24 cellular contexts compared by ENCODE assay signal in the genomic region with DNA sequence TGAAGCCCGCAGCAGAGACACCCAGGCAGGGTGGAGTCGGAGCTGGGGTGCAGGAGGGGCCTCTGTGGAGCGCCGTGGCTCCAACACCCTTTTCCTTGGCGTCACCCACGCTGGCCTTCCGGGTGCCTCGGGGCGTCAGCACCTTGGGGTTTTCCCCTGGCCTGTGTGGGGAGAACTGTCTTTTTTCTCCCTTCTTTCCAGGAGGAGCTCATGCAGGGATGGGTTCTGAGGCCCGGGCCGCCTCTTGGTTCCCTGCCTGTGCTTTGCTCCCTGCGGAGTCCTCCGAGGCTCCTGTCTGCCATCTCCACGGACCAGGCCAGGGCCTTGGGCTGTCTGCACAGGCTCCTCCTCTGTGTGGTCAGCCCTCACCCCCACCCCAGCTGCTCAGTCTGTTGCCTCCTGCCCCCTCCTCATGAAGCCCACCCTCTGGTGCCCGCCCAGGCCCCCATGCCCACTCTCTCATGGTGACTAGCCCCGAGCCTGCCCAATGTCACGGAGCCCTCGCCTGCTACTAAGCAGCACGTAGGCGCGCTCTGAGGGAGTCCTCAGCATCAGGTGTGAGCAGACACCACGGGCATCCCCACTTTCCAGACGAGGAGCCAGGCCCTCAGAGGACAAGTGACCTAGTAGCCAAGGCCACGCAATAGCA. TPM values are rescaled to one million over a fixed set of nuclear protein-coding genes. Genes with fewer than 3 reads are reported as not detected.
DNase-seq lines count a peak whose midpoint lies in the region; ATAC-seq and TF ChIP-seq lines count a peak whose summit lies in the region.
"Had no signal": no experiment of that assay in that cellular context is flagged by ENCODE, and none has a peak within 500 bp of the region (broad histone marks: within the 10 kb centered on the region; RNA-seq: fewer than 3 reads in every experiment).

No MANE protein-coding gene starts in this region.

- peaks cover 15% of the 10 kb centered on the region for H3K4me1 ChIP-seq in foreskin keratinocyte
- peaks cover 9 to 27% (median 16%) of the 10 kb centered on the region in 6 donors for H3K4me1 ChIP-seq in spleen
- peaks cover 15% of the 10 kb centered on the region for H3K4me1 ChIP-seq in body of pancreas
- H3K4me1 ChIP-seq: BE2C had no signal

- peak overlapping the region; percentile 14 for H3K27ac Mint-ChIP-seq in activated naive CD4-positive, alpha-beta T cell treated with anti-CD3 and anti-CD28 coated beads, Interleukin-2, amount 10 ng/mL, durations not matched to agents 7 days and 5 days
- no peak overlapping the region for H3K27ac Mint-ChIP-seq in activated naive CD4-positive, alpha-beta T cell treated with anti-CD3 and anti-CD28 coated beads, Interleukin-2, amount 50 U/mL, for 72 hours
- H3K27ac Mint-ChIP-seq: CD8-positive, alpha-beta T cell; IgD-negative memory B cell had no signal

- intact Hi-C loops in spleen (cut with DNase I; ENCODE audit: low total_unique reads): no loop called here
- intact Hi-C loops in body of pancreas (cut with DNase I): no loop called here

- ATAC-seq in activated naive CD4-positive, alpha-beta T cell treated with anti-CD3 and anti-CD28 coated beads, Interleukin-2, amount 50 U/mL, for 72 hours: no peak
- ATAC-seq in foreskin keratinocyte: peak; percentile 63
- no peak for ATAC-seq in body of pancreas
- ATAC-seq: CD8-positive, alpha-beta T cell; GM12878; Panc1 had no signal

- TF ChIP-seq POLR2A in spleen (IDR thresholded peaks at IDR 0.05): no peak
- TF ChIP-seq POLR2A in body of pancreas (IDR thresholded peaks at IDR 0.05): no peak

- no peak overlapping the region for H3K4me3 Mint-ChIP-seq in activated naive CD4-positive, alpha-beta T cell treated with anti-CD3 and anti-CD28 coated beads, Interleukin-2, amount 10 ng/mL, durations not matched to agents 7 days and 5 days
- H3K4me3 Mint-ChIP-seq: CD8-positive, alpha-beta T cell; IgD-negative memory B cell had no signal

- H3K9me3 ChIP-seq in WERI-Rb-1 (ENCODE audit: severe bottlenecking) (no peaks in the 10 kb centered on the region), spleen (no peaks in the 10 kb centered on the region), body of pancreas (no peaks in the 10 kb centered on the region)
- H3K9me3 ChIP-seq: BE2C had no signal

- H3K36me3 ChIP-seq in WERI-Rb-1: peaks cover 20% of the 10 kb centered on the region
- H3K36me3 ChIP-seq in spleen: peaks cover 0 to 74% (median 22%) of the 10 kb centered on the region in 6 donors
- H3K36me3 ChIP-seq in body of pancreas (replicated peaks in 1 of 2; ENCODE audit: insufficient read depth in 1 of 2, low read depth in 2 of 2): no peaks in the 10 kb centered on the region

- no peaks in the 10 kb centered on the region for H3K27me3 ChIP-seq in WERI-Rb-1 (ENCODE audit: insufficient read depth, low read depth, severe bottlenecking)
- no peaks in the 10 kb centered on the region for H3K27me3 ChIP-seq in foreskin keratinocyte
- no peaks in the 10 kb centered on the region for H3K27me3 ChIP-seq in spleen (replicated peaks in 1 of 7)
- no peaks in the 10 kb centered on the region for H3K27me3 ChIP-seq in body of pancreas
- H3K27me3 ChIP-seq: BE2C had no signal

- peaks cover 3% of the 10 kb centered on the region for H3K36me3 Mint-ChIP-seq in activated naive CD4-positive, alpha-beta T cell treated with anti-CD3 and anti-CD28 coated beads, Interleukin-2, amount 10 ng/mL, durations not matched to agents 7 days and 5 days
- H3K36me3 Mint-ChIP-seq in activated naive CD4-positive, alpha-beta T cell treated with anti-CD3 and anti-CD28 coated beads, Interleukin-2, amount 50 U/mL, for 72 hours: no peaks in the 10 kb centered on the region

- H3K4me3 ChIP-seq in WERI-Rb-1 (ENCODE audit: low read depth, low read length) (no peak overlapping the region), spleen (no peak overlapping the region), body of pancreas (no peak overlapping the region)
- H3K4me3 ChIP-seq: GM12878, GM23248 had no signal

- peaks cover 17% of the 10 kb centered on the region for H3K4me1 Mint-ChIP-seq in activated naive CD4-positive, alpha-beta T cell treated with anti-CD3 and anti-CD28 coated beads, Interleukin-2, amount 10 ng/mL, durations not matched to agents 7 days and 5 days

- no peak for TF ChIP-seq CTCF in WERI-Rb-1 (IDR thresholded peaks at IDR 0.05; ENCODE audit: low read depth, low read length)
- no peak for TF ChIP-seq CTCF in foreskin keratinocyte (conservative IDR thresholded peaks at IDR 0.05)
- TF ChIP-seq CTCF in spleen (IDR thresholded peaks at IDR 0.05 in 8 of 11, conservative IDR thresholded peaks at IDR 0.05 in 3 of 11): no peak
- TF ChIP-seq CTCF in body of pancreas (IDR thresholded peaks at IDR 0.05): no peak

- peak overlapping the region; percentile 78 for H3K27ac ChIP-seq in WERI-Rb-1
- H3K27ac ChIP-seq in foreskin keratinocyte: peak overlapping the region; percentile 90
- no peak overlapping the region for H3K27ac ChIP-seq in spleen
- H3K27ac ChIP-seq in body of pancreas: no peak overlapping the region
- H3K27ac ChIP-seq: GM23248 had no signal

- CTCF ChIA-PET in activated naive CD4-positive, alpha-beta T cell treated with anti-CD3 and anti-CD28 coated beads, Interleukin-2, amount 10 ng/mL, durations not matched to agents 7 days and 5 days (lab: Charles Lee): interaction anchor here (0.9 to 1.6 kb wide), 2 partner anchors 149 to 150 kb away, joined by 3 read pairs; no protein-coding TSS in a partner anchor

- H3K9me3 Mint-ChIP-seq in activated naive CD4-positive, alpha-beta T cell treated with anti-CD3 and anti-CD28 coated beads, Interleukin-2, amount 10 ng/mL, durations not matched to agents 7 days and 5 days: no peaks in the 10 kb centered on the region
- no peaks in the 10 kb centered on the region for H3K9me3 Mint-ChIP-seq in activated naive CD4-positive, alpha-beta T cell treated with anti-CD3 and anti-CD28 coated beads, Interleukin-2, amount 50 U/mL, for 72 hours
- H3K9me3 Mint-ChIP-seq: CD8-positive, alpha-beta T cell; IgD-negative memory B cell had no signal

- no peaks in the 10 kb centered on the region for H3K27me3 Mint-ChIP-seq in activated naive CD4-positive, alpha-beta T cell treated with anti-CD3 and anti-CD28 coated beads, Interleukin-2, amount 10 ng/mL, durations not matched to agents 7 days and 5 days
- H3K27me3 Mint-ChIP-seq: IgD-negative memory B cell had no signal

- WGBS in spleen, 5 donors: 91 to 97% (median 95%) methylated on average over 15 to 24 of the region's 24 CpGs
- 89 to 91% methylated on average over 18 to 23 of the region's 24 CpGs for WGBS in body of pancreas, 2 donors

- no peak for DNase-seq in activated naive CD4-positive, alpha-beta T cell treated with anti-CD3 and anti-CD28 coated beads, Interleukin-2, amount 10 ng/mL, durations not matched to agents 7 days and 5 days
- DNase-seq in activated naive CD4-positive, alpha-beta T cell treated with anti-CD3 and anti-CD28 coated beads, Interleukin-2, amount 50 U/mL, for 72 hours (ENCODE audit: low spot score in 2 of 2): no peak
- no peak for DNase-seq in WERI-Rb-1
- peak in 1 of 2 donors; percentile 51 for DNase-seq in foreskin keratinocyte
- DNase-seq in spleen: peak; percentile 67
- no peak for DNase-seq in SK-N-DZ (ENCODE audit: low spot score)
- DNase-seq in COLO829 (ENCODE audit: low spot score): no peak
- no peak for DNase-seq in body of pancreas
- DNase-seq: 8988T; BE2C; CD8-positive, alpha-beta T cell; DMS53; EL; GM23248; Kasumi-1; NCI-H1092 treated with DMSO at 0.1 percent for 48 hours; NCI-H146; NCI-H2029 treated with DMSO at 0.1 percent for 48 hours; NCI-H2171 had no signal

RNA-seq across cellular contexts. Expression of a gene that starts 5.0 kb away (rescaled TPM):
- 10 to 100 TPM; 20.2 to 33.9 TPM for total RNA-seq in activated naive CD4-positive, alpha-beta T cell treated with anti-CD3 and anti-CD28 coated beads, Interleukin-2, amount 50 U/mL, for 72 hours
- total RNA-seq in foreskin keratinocyte: 37.9 and 39.0 TPM in 2 replicates
- polyA plus RNA-seq in foreskin keratinocyte: 34.4 and 35.4 TPM in 2 replicates
- 10 to 100 TPM; 15.7 to 23.1 (median 18.2) TPM for total RNA-seq in spleen
- polyA plus RNA-seq in spleen: 10 to 100 TPM; 10.6 to 14.5 (median 11.2) TPM
- polyA plus RNA-seq in SK-N-DZ (2014; cell fraction: cytosol; rRNA removed): 72.4 and 75.6 TPM in 2 replicates
- polyA plus RNA-seq in SK-N-DZ (2014; cell fraction: nucleus; rRNA removed): 225 and 228 TPM in 2 replicates
- total RNA-seq in body of pancreas: 10 to 100 TPM; 13.7 to 14.2 TPM

RNA-seq across cellular contexts. Expression of a gene that starts 45.9 kb away (rescaled TPM):
- not detected for total RNA-seq in activated naive CD4-positive, alpha-beta T cell treated with anti-CD3 and anti-CD28 coated beads, Interleukin-2, amount 50 U/mL, for 72 hours
- total RNA-seq in foreskin keratinocyte (not detected in 2 replicates), spleen (1 to 10 TPM in 1 of 7 donors, under 1 TPM in 2, not detected in 4; 0.20 to 2.1 (median 0.60) TPM), body of pancreas (1 to 10 TPM in 1 of 2 donors, not detected in 1; 1.3 TPM)
- polyA plus RNA-seq in foreskin keratinocyte (not detected in 2 replicates), spleen (under 1 TPM; 0.03 to 0.11 (median 0.06) TPM)
- polyA plus RNA-seq in SK-N-DZ (2014; cell fraction: cytosol; rRNA removed): 0.14 TPM in 1 of 2 replicates, not detected in the other
- not detected in 2 replicates for polyA plus RNA-seq in SK-N-DZ (2014; cell fraction: nucleus; rRNA removed)
- total RNA-seq: CD8-positive, alpha-beta T cell; GM23248; NCI-H460; Right ventricle myocardium superior had no signal
- polyA plus RNA-seq: GM23248, IgD-negative memory B cell had no signal

Comparison
In these comparisons a context has a peak if more than half of its experiments do, and no peak if none do; other contexts are left out.
1. H3K27ac ChIP-seq: peak in WERI-Rb-1 (single experiment) and foreskin keratinocyte (single experiment); none in spleen (0 of 8) and body of pancreas (0 of 4).